Comparison of ENCODE assay signal across 26 cellular contexts in genomic region chr6:34029489-34030280, GRCh38.
"Had no signal": no experiment of that assay in that cellular context is flagged by ENCODE, and none has a peak within 500 bp of the region (broad histone marks: within the 10 kb centered on the region; RNA-seq: fewer than 3 reads in every experiment).

No MANE protein-coding gene starts in this region.

- H2AFZ ChIP-seq: parathyroid adenoma had no signal

- H3K4me1 ChIP-seq: left lung, lower lobe of right lung, parathyroid adenoma, right atrium auricular region, testis, thyroid gland, upper lobe of left lung, vagina had no signal

- H3K36me3 Mint-ChIP-seq: immature natural killer cell; naive thymus-derived CD8-positive, alpha-beta T cell; stimulated activated naive B cell treated with anti-CD40 and anti-IgM and Interleukin-4, amounts not matched to agents 10 μg/mL and 1 μg/mL and 100 μg/mL, for 72 hours had no signal

- H3K27me3 ChIP-seq: right atrium auricular region, testis, thyroid gland, transverse colon, upper lobe of left lung, vagina had no signal

- DNase-seq: hippocampal formation; immature natural killer cell; left colon; left lung; lower lobe of right lung; mammary epithelial cell; mesenchymal stem cell; naive thymus-derived CD8-positive, alpha-beta T cell; stimulated activated CD4-positive, alpha-beta T cell treated with anti-CD3 and anti-CD28 coated beads, Interleukin-12 subunit alpha, Interleukin-12 subunit beta, amount 100 ng/mL, for 4 hours; stimulated activated CD4-positive, alpha-beta T cell treated with anti-CD3 and anti-CD28 coated beads, Interleukin-15, amount 100 ng/mL, for 24 hours; stimulated activated CD4-positive, alpha-beta T cell treated with anti-CD3 and anti-CD28 coated beads, Interleukin-2, amount 100 ng/mL, for 24 hours; stimulated activated CD4-positive, alpha-beta T cell treated with anti-CD3 and anti-CD28 coated beads, Interleukin-4, amount 100 ng/mL, for 1 hour; stimulated activated naive B cell treated with anti-CD40 and anti-IgM and Interleukin-4, amounts not matched to agents 10 μg/mL and 1 μg/mL and 100 μg/mL, for 72 hours; stimulated activated naive CD8-positive, alpha-beta T cell treated with anti-CD3 and anti-CD28 coated beads, Interleukin-15, Interleukin-2, amounts not matched to agents 100 U/mL and 50 U/mL, for 24 hours; stomach; testis; thyroid gland; transverse colon; upper lobe of left lung had no signal

- H3K36me3 ChIP-seq: left lung, lower lobe of right lung, right atrium auricular region, stomach, thyroid gland, transverse colon, upper lobe of left lung, vagina had no signal

- H3K9me3 Mint-ChIP-seq: immature natural killer cell; naive thymus-derived CD8-positive, alpha-beta T cell; nephron; neural crest cell; stimulated activated naive B cell treated with anti-CD40 and anti-IgM and Interleukin-4, amounts not matched to agents 10 μg/mL and 1 μg/mL and 100 μg/mL, for 72 hours had no signal

- H3K4me3 Mint-ChIP-seq: immature natural killer cell; naive thymus-derived CD8-positive, alpha-beta T cell; neural crest cell; stimulated activated naive B cell treated with anti-CD40 and anti-IgM and Interleukin-4, amounts not matched to agents 10 μg/mL and 1 μg/mL and 100 μg/mL, for 72 hours had no signal

- H3K9ac ChIP-seq: parathyroid adenoma had no signal

- H3K9me3 ChIP-seq: left lung, lower lobe of right lung, right atrium auricular region, stomach, testis, thyroid gland, transverse colon, upper lobe of left lung, vagina had no signal

- H3K4me3 ChIP-seq: left lung, lower lobe of right lung, right atrium auricular region, skin epidermis, stomach, testis, thyroid gland, transverse colon, upper lobe of left lung, vagina had no signal

- H3K79me2 ChIP-seq: parathyroid adenoma had no signal

- H3K27ac ChIP-seq: left lung, lower lobe of right lung, parathyroid adenoma, right atrium auricular region, skin epidermis, stomach, testis, thyroid gland, transverse colon, upper lobe of left lung, vagina had no signal

- H3K27ac Mint-ChIP-seq: immature natural killer cell; progenitor cell of endocrine pancreas; stimulated activated naive B cell treated with anti-CD40 and anti-IgM and Interleukin-4, amounts not matched to agents 10 μg/mL and 1 μg/mL and 100 μg/mL, for 72 hours had no signal

- H3K4me1 Mint-ChIP-seq: immature natural killer cell, nephron, neural crest cell had no signal
